ENCODE assay signal across 28 cellular contexts in the genomic region with DNA sequence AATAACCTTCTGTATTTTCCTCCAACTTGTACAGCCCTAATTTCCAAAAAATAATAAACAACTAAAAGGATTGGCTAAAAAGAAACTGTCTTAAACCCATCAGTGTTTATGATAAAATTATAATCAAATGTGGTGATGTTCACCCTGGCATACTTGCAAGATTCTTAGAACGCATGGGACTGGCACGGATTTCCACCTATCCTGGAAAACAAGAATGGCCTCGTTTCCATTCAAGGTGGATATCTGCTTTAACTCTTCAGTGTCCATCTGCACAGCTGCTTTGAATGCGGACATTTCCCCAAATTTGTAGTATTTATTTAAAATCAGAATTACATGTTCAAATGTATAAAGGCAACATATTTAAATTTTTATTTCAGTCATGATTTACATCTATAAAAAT. TPM values are rescaled to one million over a fixed set of nuclear protein-coding genes. Genes with fewer than 3 reads are reported as not detected.
"Had no signal": no experiment of that assay in that cellular context is flagged by ENCODE, and none has a peak within 500 bp of the region (broad histone marks: within the 10 kb centered on the region; RNA-seq: fewer than 3 reads in every experiment).

No MANE protein-coding gene starts in this region.

- DNase-seq: hypothalamus; immature natural killer cell; left ventricle myocardium inferior; mesendoderm; naive B cell; natural killer cell; nephron progenitor cell; nucleus accumbens; pancreas; posterior cingulate gyrus; retina; right cardiac atrium; sigmoid colon; small intestine; spleen; stimulated activated CD4-positive, alpha-beta T cell treated with anti-CD3 and anti-CD28 coated beads, Interleukin-4, amount 100 ng/mL, for 24 hours; stimulated activated naive CD4-positive, alpha-beta T cell; uterus had no signal

- H3K36me3 Mint-ChIP-seq: mesothelial cell of epicardium; naive B cell; natural killer cell; stimulated activated effector memory CD8-positive, alpha-beta T cell treated with anti-CD3 and anti-CD28 coated beads, Interleukin-12 subunit alpha, Interleukin-12 subunit beta, amount 100 ng/mL, for 72 hours; type B pancreatic cell had no signal

- H3K4me3 ChIP-seq: left ventricle myocardium inferior, lung, pancreas, prostate gland, spleen, suprapubic skin, thoracic aorta, uterus had no signal

- H3K27ac ChIP-seq: left ventricle myocardium inferior, pancreas, prostate gland, spleen, suprapubic skin, thoracic aorta, tibial nerve, uterus had no signal

- H3K9me3 Mint-ChIP-seq: mesothelial cell of epicardium; naive B cell; natural killer cell; nephron progenitor cell; stimulated activated effector memory CD8-positive, alpha-beta T cell treated with anti-CD3 and anti-CD28 coated beads, Interleukin-12 subunit alpha, Interleukin-12 subunit beta, amount 100 ng/mL, for 72 hours; stimulated activated naive CD8-positive, alpha-beta T cell treated with anti-CD3 and anti-CD28 coated beads, Interleukin-15, Interleukin-2, amounts not matched to agents 100 ng/mL and 50 ng/mL, for 24 hours; type B pancreatic cell had no signal

- H3K4me1 ChIP-seq: pancreas, prostate gland had no signal

- H3K9me3 ChIP-seq: left ventricle myocardium inferior, pancreas, prostate gland, sigmoid colon, spleen, suprapubic skin, thoracic aorta, tibial nerve, uterus had no signal

- H3K4me3 Mint-ChIP-seq: immature natural killer cell; mesothelial cell of epicardium; naive B cell; natural killer cell; nephron progenitor cell; stimulated activated effector memory CD8-positive, alpha-beta T cell treated with anti-CD3 and anti-CD28 coated beads, Interleukin-12 subunit alpha, Interleukin-12 subunit beta, amount 100 ng/mL, for 72 hours; stimulated activated naive CD8-positive, alpha-beta T cell treated with anti-CD3 and anti-CD28 coated beads, Interleukin-15, Interleukin-2, amounts not matched to agents 100 ng/mL and 50 ng/mL, for 24 hours; type B pancreatic cell had no signal

- H3K36me3 ChIP-seq: left ventricle myocardium inferior, pancreas, prostate gland, sigmoid colon, spleen, suprapubic skin, thoracic aorta, tibial nerve, uterus had no signal

- H3K27ac Mint-ChIP-seq: immature natural killer cell; mesothelial cell of epicardium; naive B cell; natural killer cell; nephron progenitor cell; stimulated activated effector memory CD8-positive, alpha-beta T cell treated with anti-CD3 and anti-CD28 coated beads, Interleukin-12 subunit alpha, Interleukin-12 subunit beta, amount 100 ng/mL, for 72 hours; stimulated activated naive CD8-positive, alpha-beta T cell treated with anti-CD3 and anti-CD28 coated beads, Interleukin-15, Interleukin-2, amounts not matched to agents 100 ng/mL and 50 ng/mL, for 24 hours; type B pancreatic cell had no signal

RNA-seq across cellular contexts. Expression of gene CNR1, which starts 4.2 kb away (rescaled TPM):
- total RNA-seq: natural killer cell, osteoblast had no signal
- polyA plus RNA-seq: immature natural killer cell had no signal
